8 cellular contexts compared by ENCODE assay signal in genomic region chr10:62814901-62815372, GRCh38. TPM values are rescaled to one million over a fixed set of nuclear protein-coding genes. Genes with fewer than 3 reads are reported as not detected.
DNase-seq lines count a peak whose midpoint lies in the region; ATAC-seq lines count a peak whose summit lies in the region.

No MANE protein-coding gene starts in this region.

- H3K4me1 Mint-ChIP-seq in activated T-helper 1 cell treated with anti-CD3 and anti-CD28 coated beads, Interleukin-12 subunit alpha, Interleukin-12 subunit beta, Interleukin-2, Interleukin-4 antibody, amounts not matched to agents 30 ng/mL and 10 ng/mL and 1 ng/mL, durations not matched to agents 14 hours and 24 hours and 36 hours (ENCODE audit: low read depth), result peaks cover 74% of the 10 kb centered on the region
- H3K4me1 Mint-ChIP-seq in stimulated activated memory B cell treated with anti-CD40 and anti-IgM and Interleukin-4, amounts not matched to agents 10 μg/mL and 1 μg/mL and 100 μg/mL, for 72 hours, result peaks cover 84% of the 10 kb centered on the region

- H3K27ac ChIP-seq in HUES48 (ENCODE audit: low read depth, low read length), result no peak overlapping the region

- peaks cover 54% of the 10 kb centered on the region for H3K36me3 Mint-ChIP-seq in activated T-helper 1 cell treated with anti-CD3 and anti-CD28 coated beads, Interleukin-12 subunit alpha, Interleukin-12 subunit beta, Interleukin-2, Interleukin-4 antibody, amounts not matched to agents 30 ng/mL and 10 ng/mL and 1 ng/mL, durations not matched to agents 14 hours and 24 hours and 36 hours (ENCODE audit: low read depth)
- H3K36me3 Mint-ChIP-seq in stimulated activated memory B cell treated with anti-CD40 and anti-IgM and Interleukin-4, amounts not matched to agents 10 μg/mL and 1 μg/mL and 100 μg/mL, for 72 hours, result peaks cover 46% of the 10 kb centered on the region

- no peaks in the 10 kb centered on the region for H3K36me3 ChIP-seq in HUES48 (ENCODE audit: control insufficient read depth, insufficient read depth, low read length)

- intact Hi-C loops in activated T-helper 1 cell treated with anti-CD3 and anti-CD28 coated beads, Interleukin-12 subunit alpha, Interleukin-12 subunit beta, Interleukin-2, Interleukin-4 antibody, amounts not matched to agents 30 ng/mL and 10 ng/mL and 1 ng/mL, durations not matched to agents 14 hours and 24 hours and 36 hours (cut with micrococcal nuclease), result loop anchor here (5.0 to 10.0 kb wide), 5 partner anchors 380 to 910 kb away; partner anchors contain the start of genes ARID5B and REEP3

- peak overlapping the region; percentile 10; the same call in 1 of the 2 replicates for H3K9ac ChIP-seq in HUES48 (ENCODE audit: low read depth, low read length)

- DNase-seq in activated T-helper 1 cell treated with anti-CD3 and anti-CD28 coated beads, Interleukin-12 subunit alpha, Interleukin-12 subunit beta, Interleukin-2, Interleukin-4 antibody, amounts not matched to agents 30 ng/mL and 10 ng/mL and 1 ng/mL, durations not matched to agents 14 hours and 24 hours and 36 hours (ENCODE audit: low spot score), result no peak
- DNase-seq in iPS-NIHi11 (ENCODE audit: low spot score) (peak; percentile 29), HuH-7 (ENCODE audit: low spot score) (no peak), NCI-H510A (lab: John Stamatoyannopoulos, UW) (no peak), NCI-H446 treated with DMSO at 0.1 percent for 48 hours (lab: John Stamatoyannopoulos, UW) (no peak)

- peak overlapping the region; percentile 72 for H3K4me3 ChIP-seq in HUES48 (ENCODE audit: low read depth, low read length)

- H3K27me3 ChIP-seq in HUES48 (ENCODE audit: control insufficient read depth, insufficient read depth, low read length), result peaks cover 69% of the 10 kb centered on the region

- peaks cover 4% of the 10 kb centered on the region for H3K4me1 ChIP-seq in HUES48 (ENCODE audit: control insufficient read depth, insufficient read depth, low read length)

- peaks cover 25% of the 10 kb centered on the region for H3K27me3 Mint-ChIP-seq in activated T-helper 1 cell treated with anti-CD3 and anti-CD28 coated beads, Interleukin-12 subunit alpha, Interleukin-12 subunit beta, Interleukin-2, Interleukin-4 antibody, amounts not matched to agents 30 ng/mL and 10 ng/mL and 1 ng/mL, durations not matched to agents 14 hours and 24 hours and 36 hours (ENCODE audit: insufficient read depth)
- H3K27me3 Mint-ChIP-seq in stimulated activated memory B cell treated with anti-CD40 and anti-IgM and Interleukin-4, amounts not matched to agents 10 μg/mL and 1 μg/mL and 100 μg/mL, for 72 hours, result peaks cover 12% of the 10 kb centered on the region

- H3K27ac Mint-ChIP-seq in activated T-helper 1 cell treated with anti-CD3 and anti-CD28 coated beads, Interleukin-12 subunit alpha, Interleukin-12 subunit beta, Interleukin-2, Interleukin-4 antibody, amounts not matched to agents 30 ng/mL and 10 ng/mL and 1 ng/mL, durations not matched to agents 14 hours and 24 hours and 36 hours, result peak overlapping the region; percentile 98
- H3K27ac Mint-ChIP-seq in stimulated activated memory B cell treated with anti-CD40 and anti-IgM and Interleukin-4, amounts not matched to agents 10 μg/mL and 1 μg/mL and 100 μg/mL, for 72 hours, result peak overlapping the region; percentile 96

- H3K9me3 ChIP-seq in HUES48 (ENCODE audit: control insufficient read depth, insufficient read depth, low read length), result no peaks in the 10 kb centered on the region

- no peaks in the 10 kb centered on the region for H3K9me3 Mint-ChIP-seq in activated T-helper 1 cell treated with anti-CD3 and anti-CD28 coated beads, Interleukin-12 subunit alpha, Interleukin-12 subunit beta, Interleukin-2, Interleukin-4 antibody, amounts not matched to agents 30 ng/mL and 10 ng/mL and 1 ng/mL, durations not matched to agents 14 hours and 24 hours and 36 hours
- H3K9me3 Mint-ChIP-seq in stimulated activated memory B cell treated with anti-CD40 and anti-IgM and Interleukin-4, amounts not matched to agents 10 μg/mL and 1 μg/mL and 100 μg/mL, for 72 hours, result no peaks in the 10 kb centered on the region

- peak overlapping the region; percentile 98 for H3K4me3 Mint-ChIP-seq in activated T-helper 1 cell treated with anti-CD3 and anti-CD28 coated beads, Interleukin-12 subunit alpha, Interleukin-12 subunit beta, Interleukin-2, Interleukin-4 antibody, amounts not matched to agents 30 ng/mL and 10 ng/mL and 1 ng/mL, durations not matched to agents 14 hours and 24 hours and 36 hours
- H3K4me3 Mint-ChIP-seq in stimulated activated memory B cell treated with anti-CD40 and anti-IgM and Interleukin-4, amounts not matched to agents 10 μg/mL and 1 μg/mL and 100 μg/mL, for 72 hours, result peak overlapping the region; percentile 92

- no peak for ATAC-seq in stimulated activated memory B cell treated with anti-CD40 and anti-IgM and Interleukin-4, amounts not matched to agents 10 μg/mL and 1 μg/mL and 100 μg/mL, for 72 hours
- ATAC-seq in GM21423 (IDR thresholded peaks at IDR 0.05; ENCODE audit: unreplicated experiment), result no peak

RNA-seq across cellular contexts. Expression of gene EGR2, which starts 1.2 kb away (rescaled TPM):
- 268 and 282 TPM in 2 replicates for total RNA-seq in activated T-helper 1 cell treated with anti-CD3 and anti-CD28 coated beads, Interleukin-12 subunit alpha, Interleukin-12 subunit beta, Interleukin-2, Interleukin-4 antibody, amounts not matched to agents 30 ng/mL and 10 ng/mL and 1 ng/mL, durations not matched to agents 14 hours and 24 hours and 36 hours

RNA-seq across cellular contexts. Expression of gene ADO, which starts 10.4 kb away (rescaled TPM):
- 52.3 and 55.8 TPM in 2 replicates for total RNA-seq in activated T-helper 1 cell treated with anti-CD3 and anti-CD28 coated beads, Interleukin-12 subunit alpha, Interleukin-12 subunit beta, Interleukin-2, Interleukin-4 antibody, amounts not matched to agents 30 ng/mL and 10 ng/mL and 1 ng/mL, durations not matched to agents 14 hours and 24 hours and 36 hours
